Comparison of ENCODE assay signal across 23 cellular contexts in the genomic region with DNA sequence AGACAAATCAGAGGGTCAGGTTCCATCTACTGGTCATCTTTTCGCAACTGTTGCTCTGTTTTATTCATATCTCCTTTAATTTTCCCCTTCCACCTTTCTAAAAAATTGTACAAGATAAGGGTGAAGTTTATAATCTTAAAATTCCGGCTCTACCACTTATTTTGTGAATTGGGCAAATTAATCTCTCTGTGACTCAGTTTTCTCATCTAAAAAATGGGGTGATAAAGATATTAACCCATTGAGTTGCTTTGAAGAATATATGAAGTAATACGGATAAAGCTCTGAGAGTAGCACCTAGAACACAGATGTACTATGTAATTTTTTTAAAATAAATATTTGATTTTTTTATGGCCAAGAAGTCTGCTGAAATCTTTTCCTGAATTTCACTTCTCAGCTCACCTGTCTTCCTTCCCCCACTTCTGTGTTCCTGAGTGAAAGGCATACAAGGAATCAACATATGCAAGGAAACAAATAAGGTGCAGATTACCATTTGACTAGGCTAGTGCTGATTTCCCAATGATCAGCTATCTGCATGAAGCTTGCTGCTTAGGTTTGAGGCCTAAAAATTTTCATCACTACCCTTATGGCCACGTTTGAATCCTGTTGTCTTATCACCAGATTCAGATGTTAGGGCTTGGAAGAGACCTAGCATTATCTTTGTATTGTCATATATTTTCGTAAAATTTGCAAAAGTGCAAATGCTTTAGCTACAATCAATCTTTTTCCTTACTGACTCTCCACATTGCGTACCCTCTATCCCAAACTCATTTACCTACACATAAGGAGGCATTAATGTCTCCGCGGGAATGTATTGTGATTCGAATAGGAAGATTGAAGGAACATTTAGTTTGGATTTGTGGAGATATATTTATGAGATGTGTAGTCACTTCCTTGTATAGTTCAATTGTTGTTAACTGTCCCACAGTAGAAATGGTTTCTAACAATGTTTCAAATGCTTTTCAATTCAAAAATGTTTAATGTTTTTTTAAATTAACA.
DNase-seq lines count a peak whose midpoint lies in the region; TF ChIP-seq lines count a peak whose summit lies in the region.
"Had no signal": no experiment of that assay in that cellular context is flagged by ENCODE, and none has a peak within 500 bp of the region (broad histone marks: within the 10 kb centered on the region; RNA-seq: fewer than 3 reads in every experiment).

No MANE protein-coding gene starts in this region.

- H3K9me3 Mint-ChIP-seq in endodermal cell: peaks cover 2% of the 10 kb centered on the region

- H3K27me3 ChIP-seq in HUES48 (ENCODE audit: control insufficient read depth, insufficient read depth, low read length) (no peaks in the 10 kb centered on the region), endodermal cell (ENCODE audit: control insufficient read depth, insufficient read depth, low read length, poor library complexity, severe bottlenecking) (no peaks in the 10 kb centered on the region), iPS-18a (ENCODE audit: control insufficient read depth, insufficient read depth, low read length) (no peaks in the 10 kb centered on the region), MG63 (no peaks in the 10 kb centered on the region)
- H3K27me3 ChIP-seq: SJCRH30 had no signal

- no peaks in the 10 kb centered on the region for H3K27me3 Mint-ChIP-seq in endodermal cell (ENCODE audit: insufficient read depth)
- H3K27me3 Mint-ChIP-seq: B cell had no signal

- H3K9ac ChIP-seq in HUES48 (ENCODE audit: low read depth, low read length): peak overlapping the region; percentile 75
- no peak overlapping the region for H3K9ac ChIP-seq in endodermal cell (ENCODE audit: extremely low read depth, low read length, poor library complexity, severe bottlenecking)
- peak overlapping the region; percentile 45 for H3K9ac ChIP-seq in iPS-18a (ENCODE audit: low read length)

- H3K4me3 Mint-ChIP-seq in endodermal cell: no peak overlapping the region
- H3K4me3 Mint-ChIP-seq: B cell; CD8-positive, alpha-beta T cell had no signal

- 0 out of 2 replicates have a peak, but pooled peaks cover 6% of the 10 kb centered on the region for H3K9me3 ChIP-seq in HUES48 (ENCODE audit: control insufficient read depth, insufficient read depth, low read length)
- H3K9me3 ChIP-seq in endodermal cell (ENCODE audit: control insufficient read depth, low read length): no peaks in the 10 kb centered on the region
- H3K9me3 ChIP-seq in iPS-18a (ENCODE audit: control insufficient read depth, low read depth, low read length): no peaks in the 10 kb centered on the region
- no peaks in the 10 kb centered on the region for H3K9me3 ChIP-seq in MG63
- H3K9me3 ChIP-seq: Caco-2, SJCRH30 had no signal

- peak overlapping the region; percentile 93 for H3K27ac ChIP-seq in HUES48 (ENCODE audit: low read depth, low read length)
- H3K27ac ChIP-seq in endodermal cell (ENCODE audit: low read depth, low read length): no peak overlapping the region
- peak overlapping the region; percentile 83 for H3K27ac ChIP-seq in iPS-18a (ENCODE audit: low read length)
- H3K27ac ChIP-seq: 22Rv1, C4-2B, SJCRH30 had no signal

- H3K36me3 Mint-ChIP-seq in endodermal cell (ENCODE audit: low read depth): peaks cover 2% of the 10 kb centered on the region
- H3K36me3 Mint-ChIP-seq: CD8-positive, alpha-beta T cell had no signal

- peaks cover 26% of the 10 kb centered on the region for H3K4me1 ChIP-seq in HUES48 (ENCODE audit: control insufficient read depth, insufficient read depth, low read length)
- H3K4me1 ChIP-seq in endodermal cell (ENCODE audit: control insufficient read depth, insufficient read depth, low read length): no peaks in the 10 kb centered on the region
- peaks cover 24% of the 10 kb centered on the region for H3K4me1 ChIP-seq in iPS-18a (ENCODE audit: control insufficient read depth, low read depth, low read length)
- H3K4me1 ChIP-seq: Caco-2, SJCRH30 had no signal

- TF ChIP-seq CTCF in endodermal cell (conservative IDR thresholded peaks at IDR 0.05): no peak

- H3K27ac Mint-ChIP-seq in endodermal cell: peak overlapping the region; percentile 81
- H3K27ac Mint-ChIP-seq: B cell; CD8-positive, alpha-beta T cell had no signal

- 63 to 100% methylated on average over 1 to 9 of the region's 9 CpGs for WGBS in endodermal cell (ENCODE audit: insufficient coverage in 1 of 2, insufficient read length in 1 of 2), 2 experiments

- no peaks in the 10 kb centered on the region for H3K36me3 ChIP-seq in HUES48 (ENCODE audit: control insufficient read depth, insufficient read depth, low read length)
- no peaks in the 10 kb centered on the region for H3K36me3 ChIP-seq in endodermal cell (ENCODE audit: control insufficient read depth, insufficient read depth, low read length)
- H3K36me3 ChIP-seq in iPS-18a (ENCODE audit: control insufficient read depth, low read depth, low read length): no peaks in the 10 kb centered on the region
- no peaks in the 10 kb centered on the region for H3K36me3 ChIP-seq in MG63
- H3K36me3 ChIP-seq: SJCRH30 had no signal

- DNase-seq in ELF-1 (ENCODE audit: low read depth, low spot score) (peak; percentile 1), endodermal cell (no peak), DMS153 (lab: John Stamatoyannopoulos, UW) (no peak), MG63 (no peak), activated gamma-delta T cell treated with Interleukin-2 at 50 U/mL for 16 hours (no peak)
- DNase-seq in activated T-cell treated with anti-CD3 and anti-CD28 coated beads, Interleukin-2, amount 50 U/mL, for 1 hour: no peak
- DNase-seq: Caco-2; CD8-positive, alpha-beta T cell; DMS79; EL; HCEC 1CT; NCI-H1092; NCI-H1436; NCI-H1930; NCI-H524 treated with DMSO at 0.1 percent for 48 hours; NCI-H774; PC-3; SJCRH30 had no signal

- H3K4me3 ChIP-seq in HUES48 (ENCODE audit: low read depth, low read length) (peak overlapping the region; percentile 50), endodermal cell (ENCODE audit: low read length) (no peak overlapping the region), iPS-18a (ENCODE audit: low read length) (peak overlapping the region; percentile 38), MG63 (no peak overlapping the region)
- H3K4me3 ChIP-seq: SJCRH30 had no signal

- H3K4me1 Mint-ChIP-seq in endodermal cell: peaks cover 3% of the 10 kb centered on the region
- H3K4me1 Mint-ChIP-seq: B cell had no signal

Comparison
In these comparisons a context has a peak if more than half of its experiments do, and no peak if none do; other contexts are left out.
1. H3K4me3 ChIP-seq: peak in HUES48 (single experiment) and iPS-18a (single experiment); none in endodermal cell (single experiment) and MG63 (single experiment).